Comparison of ENCODE assay signal across 33 cellular contexts in the genomic region with DNA sequence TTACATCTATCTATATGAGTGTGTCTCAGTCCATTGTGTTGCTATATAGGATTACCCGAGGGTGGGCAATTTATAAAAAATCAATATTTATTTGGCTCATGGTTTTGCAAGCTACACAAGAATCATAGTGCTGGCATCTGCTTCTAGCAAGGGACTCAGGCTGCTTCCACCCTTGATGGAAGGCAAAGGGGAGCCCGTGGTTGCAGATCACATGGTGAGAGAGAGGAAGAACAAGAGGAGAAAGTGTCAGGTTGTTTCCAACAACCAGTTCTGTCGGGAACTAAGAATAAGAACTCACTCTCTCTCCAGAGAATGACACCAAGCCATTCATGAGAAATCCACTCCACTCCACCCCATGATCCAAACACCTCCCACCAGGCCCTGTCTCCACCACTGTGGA.
"Had no signal": no experiment of that assay in that cellular context is flagged by ENCODE, and none has a peak within 500 bp of the region (broad histone marks: within the 10 kb centered on the region; RNA-seq: fewer than 3 reads in every experiment).

No MANE protein-coding gene starts in this region.

- H3K4me1 ChIP-seq: ascending aorta, body of pancreas, breast epithelium, Peyer's patch had no signal

- DNase-seq: activated CD4-positive, alpha-beta T cell treated with anti-CD3 and anti-CD28 coated beads for 36 hours; activated CD4-positive, alpha-beta T cell treated with anti-CD3 and anti-CD28 coated beads, Interleukin-2, amount 10 ng/mL, durations not matched to agents 7 days and 5 days; activated CD4-positive, alpha-beta T cell treated with anti-CD3 and anti-CD28 coated beads, Interleukin-2, amount 50 U/mL, for 48 hours; activated CD8-positive, alpha-beta T cell treated with anti-CD3 and anti-CD28 coated beads, Interleukin-2, amount 10 ng/mL, durations not matched to agents 7 days and 5 days; activated gamma-delta T cell; activated naive CD4-positive, alpha-beta T cell treated with Interleukin-2 at 50 U/mL for 16 hours; activated naive CD8-positive, alpha-beta T cell treated with anti-CD3 and anti-CD28 coated beads, Interleukin-2, amount 10 ng/mL, durations not matched to agents 7 days and 5 days; activated T-cell treated with anti-CD3 and anti-CD28 coated beads, Interleukin-2, amount 50 U/mL, for 24 hours; amygdala; body of pancreas; MM.1S; MV-4-11; NCI-H1092; NCI-H146; NCI-H187; NCI-H2029 treated with DMSO at 0.1 percent for 48 hours; NCI-H2171; NCI-H510A; NCI-H526; NK-92 treated with Interleukin-12 subunit alpha and Interleukin-12 subunit beta, amount 100 ng/mL, for 24 hours; PC-3; Peyer's patch; RPMI8226; SHP77 treated with DMSO at 0.1 percent for 48 hours; SW 1271; T-helper 1 cell; T-helper 2 cell; T-helper 9 cell had no signal

- H3K27ac Mint-ChIP-seq: activated CD4-positive, alpha-beta T cell treated with anti-CD3 and anti-CD28 coated beads for 36 hours; activated CD4-positive, alpha-beta T cell treated with anti-CD3 and anti-CD28 coated beads, Interleukin-2, amount 10 ng/mL, durations not matched to agents 7 days and 5 days; activated CD8-positive, alpha-beta T cell treated with anti-CD3 and anti-CD28 coated beads, Interleukin-2, amount 10 ng/mL, durations not matched to agents 7 days and 5 days; activated naive CD4-positive, alpha-beta T cell treated with anti-CD3 and anti-CD28 coated beads, Interleukin-2, amount 50 U/mL, for 24 hours; activated naive CD8-positive, alpha-beta T cell treated with anti-CD3 and anti-CD28 coated beads, Interleukin-2, amount 10 ng/mL, durations not matched to agents 7 days and 5 days; activated T-cell treated with anti-CD3 and anti-CD28 coated beads, Interleukin-2, amount 50 U/mL, for 24 hours; activated T-helper 2 cell treated with anti-CD3 and anti-CD28 coated beads, Interferon-gamma antibody, Interleukin-2, Interleukin-4, amounts not matched to agents 10 μg/mL and 5 μg/mL and 100 μg/mL, durations not matched to agents 14 hours and 24 hours and 36 hours had no signal

- H3K9me3 Mint-ChIP-seq: activated CD4-positive, alpha-beta T cell treated with anti-CD3 and anti-CD28 coated beads, Interleukin-2, amount 10 ng/mL, durations not matched to agents 7 days and 5 days; activated naive CD4-positive, alpha-beta T cell treated with anti-CD3 and anti-CD28 coated beads, Interleukin-2, amount 50 U/mL, for 24 hours; activated naive CD8-positive, alpha-beta T cell treated with anti-CD3 and anti-CD28 coated beads, Interleukin-2, amount 10 ng/mL, durations not matched to agents 7 days and 5 days; activated T-helper 2 cell treated with anti-CD3 and anti-CD28 coated beads, Interferon-gamma antibody, Interleukin-2, Interleukin-4, amounts not matched to agents 10 μg/mL and 5 μg/mL and 100 μg/mL, durations not matched to agents 14 hours and 24 hours and 36 hours had no signal

- H3K4me3 ChIP-seq: ascending aorta, body of pancreas, breast epithelium, K562, Peyer's patch had no signal

- FAIRE-seq: K562 had no signal

- ATAC-seq: activated CD4-positive, alpha-beta T cell treated with anti-CD3 and anti-CD28 coated beads for 36 hours; activated CD8-positive, alpha-beta T cell treated with anti-CD3 and anti-CD28 coated beads, Interleukin-2, amount 10 ng/mL, durations not matched to agents 7 days and 5 days; body of pancreas; K562; PC-3 had no signal

- H3K27me3 Mint-ChIP-seq: activated CD4-positive, alpha-beta T cell treated with anti-CD3 and anti-CD28 coated beads, Interleukin-2, amount 10 ng/mL, durations not matched to agents 7 days and 5 days had no signal

- H3K4me1 Mint-ChIP-seq: activated CD4-positive, alpha-beta T cell treated with anti-CD3 and anti-CD28 coated beads for 36 hours; activated CD4-positive, alpha-beta T cell treated with anti-CD3 and anti-CD28 coated beads, Interleukin-2, amount 10 ng/mL, durations not matched to agents 7 days and 5 days; activated naive CD4-positive, alpha-beta T cell treated with anti-CD3 and anti-CD28 coated beads, Interleukin-2, amount 50 U/mL, for 24 hours; activated naive CD8-positive, alpha-beta T cell treated with anti-CD3 and anti-CD28 coated beads, Interleukin-2, amount 10 ng/mL, durations not matched to agents 7 days and 5 days had no signal

- H3K9me3 ChIP-seq: body of pancreas, breast epithelium, Peyer's patch had no signal

- H3K36me3 ChIP-seq: ascending aorta, breast epithelium, Peyer's patch had no signal

- H3K4me3 Mint-ChIP-seq: activated CD4-positive, alpha-beta T cell treated with anti-CD3 and anti-CD28 coated beads for 36 hours; activated CD4-positive, alpha-beta T cell treated with anti-CD3 and anti-CD28 coated beads, Interleukin-2, amount 10 ng/mL, durations not matched to agents 7 days and 5 days; activated CD8-positive, alpha-beta T cell treated with anti-CD3 and anti-CD28 coated beads, Interleukin-2, amount 10 ng/mL, durations not matched to agents 7 days and 5 days; activated naive CD4-positive, alpha-beta T cell treated with anti-CD3 and anti-CD28 coated beads, Interleukin-2, amount 50 U/mL, for 24 hours; activated naive CD8-positive, alpha-beta T cell treated with anti-CD3 and anti-CD28 coated beads, Interleukin-2, amount 10 ng/mL, durations not matched to agents 7 days and 5 days; activated T-cell treated with anti-CD3 and anti-CD28 coated beads, Interleukin-2, amount 50 U/mL, for 24 hours had no signal

- H3K27ac ChIP-seq: ascending aorta, body of pancreas, breast epithelium, Peyer's patch had no signal

- H3K27me3 ChIP-seq: ascending aorta, body of pancreas, breast epithelium, Peyer's patch had no signal

- H3K36me3 Mint-ChIP-seq: activated naive CD4-positive, alpha-beta T cell treated with anti-CD3 and anti-CD28 coated beads, Interleukin-2, amount 50 U/mL, for 24 hours; activated naive CD8-positive, alpha-beta T cell treated with anti-CD3 and anti-CD28 coated beads, Interleukin-2, amount 10 ng/mL, durations not matched to agents 7 days and 5 days had no signal
